In genomic region chr1:12178511-12178910, GRCh38 we compare ENCODE assay signal across 9 cellular contexts. TPM values are rescaled to one million over a fixed set of nuclear protein-coding genes. Genes with fewer than 3 reads are reported as not detected.
DNase-seq lines count a peak whose midpoint lies in the region; ATAC-seq and TF ChIP-seq lines count a peak whose summit lies in the region.
"Had no signal": no experiment of that assay in that cellular context is flagged by ENCODE, and none has a peak within 500 bp of the region (broad histone marks: within the 10 kb centered on the region; RNA-seq: fewer than 3 reads in every experiment).

No MANE protein-coding gene starts in this region.

- H3K4me1 Mint-ChIP-seq in activated CD4-positive, alpha-beta T cell treated with anti-CD3 and anti-CD28 coated beads, Interleukin-2, amount 10 ng/mL, durations not matched to agents 24 days and 14 days: peaks cover 75% of the 10 kb centered on the region

- H3K27ac ChIP-seq in SU-DHL-6 (ENCODE audit: low read depth, low read length) (no peak overlapping the region), right cardiac atrium (ENCODE audit: low read length) (peak overlapping the region; percentile 10), substantia nigra (ENCODE audit: low read depth, low read length, poor library complexity, severe bottlenecking) (peak overlapping the region; percentile 18), PC-9 (no peak overlapping the region)

- CTCF ChIA-PET in PC-9 (lab: Charles Lee): no interaction called here

- intact Hi-C loops in activated CD4-positive, alpha-beta T cell treated with anti-CD3 and anti-CD28 coated beads, Interleukin-2, amount 10 ng/mL, durations not matched to agents 24 days and 14 days (cut with micrococcal nuclease): loop anchor here (1.0 to 10.0 kb wide), 6 partner anchors 11 to 336 kb away; no protein-coding TSS in a partner anchor
- intact Hi-C loops in right cardiac atrium (cut with DNase I) (no loop called here), PC-9 (cut with micrococcal nuclease; ENCODE audit: unreplicated experiment) (no loop called here)

- H3K4me2 ChIP-seq in SU-DHL-6 (ENCODE audit: low read depth, low read length, poor library complexity, severe bottlenecking) (peak overlapping the region; percentile 19), PC-9 (no peak overlapping the region)

- H3K27me3 Mint-ChIP-seq in activated CD4-positive, alpha-beta T cell treated with anti-CD3 and anti-CD28 coated beads, Interleukin-2, amount 10 ng/mL, durations not matched to agents 24 days and 14 days: no peaks in the 10 kb centered on the region

- H3K36me3 ChIP-seq in SU-DHL-6 (ENCODE audit: low read length) (no peaks in the 10 kb centered on the region), PC-9 (ENCODE audit: low read depth) (no peaks in the 10 kb centered on the region)

- POLR2A ChIA-PET in PC-9 (lab: Charles Lee; ENCODE audit: unreplicated experiment): no interaction called here

- H3K4me3 Mint-ChIP-seq in activated CD4-positive, alpha-beta T cell treated with anti-CD3 and anti-CD28 coated beads, Interleukin-2, amount 10 ng/mL, durations not matched to agents 24 days and 14 days: peak overlapping the region; percentile 80

- no peak overlapping the region for H3K9ac ChIP-seq in SU-DHL-6 (ENCODE audit: low read length)

- peak overlapping the region; percentile 88 for H3K27ac Mint-ChIP-seq in activated CD4-positive, alpha-beta T cell treated with anti-CD3 and anti-CD28 coated beads, Interleukin-2, amount 10 ng/mL, durations not matched to agents 24 days and 14 days

- peaks cover 55% of the 10 kb centered on the region for H3K36me3 Mint-ChIP-seq in activated CD4-positive, alpha-beta T cell treated with anti-CD3 and anti-CD28 coated beads, Interleukin-2, amount 10 ng/mL, durations not matched to agents 24 days and 14 days (ENCODE audit: low read depth)

- WGBS in right cardiac atrium: 64% methylated on average over 11 of the region's 11 CpGs

- H3K4me3 ChIP-seq in SU-DHL-6 (ENCODE audit: insufficient read depth, low read length, poor library complexity, severe bottlenecking) (no peak overlapping the region), right cardiac atrium (ENCODE audit: low read length) (no peak overlapping the region), PC-9 (no peak overlapping the region)

- H3K4me1 ChIP-seq in right cardiac atrium (ENCODE audit: control insufficient read depth, insufficient read depth, low read length): peaks cover 18% of the 10 kb centered on the region
- no peaks in the 10 kb centered on the region; the same call in 1 of the 2 replicates for H3K4me1 ChIP-seq in PC-9 (replicated peaks; ENCODE audit: insufficient read depth)

- H3K9me2 ChIP-seq in SU-DHL-6 (replicated peaks; ENCODE audit: insufficient read depth, low read length) (no peaks in the 10 kb centered on the region), PC-9 (ENCODE audit: insufficient read depth) (no peaks in the 10 kb centered on the region)

- ATAC-seq in right cardiac atrium (no peak), GM19467 (IDR thresholded peaks at IDR 0.05; ENCODE audit: unreplicated experiment) (no peak)

- H3K9me3 ChIP-seq in SU-DHL-6 (ENCODE audit: insufficient read depth, low read length): no peaks in the 10 kb centered on the region
- no peaks in the 10 kb centered on the region for H3K9me3 ChIP-seq in right cardiac atrium (ENCODE audit: control insufficient read depth, low read length)
- H3K9me3 ChIP-seq in PC-9 (ENCODE audit: insufficient read depth, low read depth): no peaks in the 10 kb centered on the region

- H3F3A ChIP-seq in SU-DHL-6 (ENCODE audit: insufficient read depth) (no peaks in the 10 kb centered on the region), PC-9 (ENCODE audit: insufficient read depth, low read depth) (no peaks in the 10 kb centered on the region)

- DNase-seq in activated CD4-positive, alpha-beta T cell treated with anti-CD3 and anti-CD28 coated beads, Interleukin-2, amount 10 ng/mL, durations not matched to agents 24 days and 14 days: no peak
- DNase-seq in activated CD4-positive, alpha-beta T cell treated with anti-CD3 and anti-CD28 coated beads, Interleukin-2, amount 50 U/mL, for 48 hours: no peak
- DNase-seq in right cardiac atrium: peak in 1 of 3 donors; percentile 50
- DNase-seq in substantia nigra (lab: John Stamatoyannopoulos, UW): no peak
- no peak for DNase-seq in effector CD8-positive, alpha-beta T cell (lab: John Stamatoyannopoulos, UW)
- DNase-seq in PC-9: no peak
- DNase-seq: AML-193 had no signal

- H3K79me2 ChIP-seq in SU-DHL-6 (ENCODE audit: insufficient read depth, low read length): no peaks in the 10 kb centered on the region
- H3K79me2 ChIP-seq in PC-9 (ENCODE audit: low read depth): no peaks in the 10 kb centered on the region

- BruUV-seq in PC-9 (replicated peaks; lab: Mats Ljungman, UMichigan): no TSS peak

- H3K9me3 Mint-ChIP-seq in activated CD4-positive, alpha-beta T cell treated with anti-CD3 and anti-CD28 coated beads, Interleukin-2, amount 10 ng/mL, durations not matched to agents 24 days and 14 days: no peaks in the 10 kb centered on the region

- H3K27me3 ChIP-seq in SU-DHL-6 (ENCODE audit: low read length) (no peaks in the 10 kb centered on the region), right cardiac atrium (ENCODE audit: control insufficient read depth, insufficient read depth) (no peaks in the 10 kb centered on the region), PC-9 (ENCODE audit: insufficient read depth, low read depth) (no peaks in the 10 kb centered on the region)

- TF ChIP-seq CTCF in SU-DHL-6 (IDR thresholded peaks at IDR 0.05; ENCODE audit: insufficient read depth, low read length, poor library complexity, severe bottlenecking) (no peak), PC-9 (conservative IDR thresholded peaks at IDR 0.05) (no peak)

- no peak overlapping the region for H2AFZ ChIP-seq in SU-DHL-6 (ENCODE audit: low read depth, low read length, severe bottlenecking)
- no peak overlapping the region for H2AFZ ChIP-seq in PC-9

- no peaks in the 10 kb centered on the region for H4K20me1 ChIP-seq in SU-DHL-6 (ENCODE audit: low read depth, low read length)
- H4K20me1 ChIP-seq in PC-9 (ENCODE audit: insufficient read depth): no peaks in the 10 kb centered on the region

RNA-seq across cellular contexts. Expression of gene TNFRSF1B, which starts 11.7 kb away (rescaled TPM):
- 145 TPM in 2 replicates for total RNA-seq in activated CD4-positive, alpha-beta T cell treated with anti-CD3 and anti-CD28 coated beads, Interleukin-2, amount 10 ng/mL, durations not matched to agents 24 days and 14 days
- 10 to 100 TPM; 17.9 to 25.4 (median 20.8) TPM for total RNA-seq in right cardiac atrium
- 11.6 TPM for polyA plus RNA-seq in right cardiac atrium
- total RNA-seq in PC-9 (2021): 2.7 and 3.3 TPM in 2 replicates

RNA-seq across cellular contexts. Expression of gene VPS13D, which starts 51.3 kb away (rescaled TPM):
- 26.9 and 30.8 TPM in 2 replicates for total RNA-seq in activated CD4-positive, alpha-beta T cell treated with anti-CD3 and anti-CD28 coated beads, Interleukin-2, amount 10 ng/mL, durations not matched to agents 24 days and 14 days
- 10 to 100 TPM; 45.9 to 56.4 (median 55.2) TPM for total RNA-seq in right cardiac atrium
- polyA plus RNA-seq in right cardiac atrium: 25.8 TPM
- 31.1 and 36.2 TPM in 2 replicates for total RNA-seq in PC-9 (2021)

Comparison
In these comparisons a context has a peak if more than half of its experiments do, and no peak if none do; other contexts are left out.
1. H3K27ac ChIP-seq: peak in right cardiac atrium (single experiment) and substantia nigra (single experiment); none in SU-DHL-6 (single experiment) and PC-9 (single experiment).